Comparison of ENCODE assay signal across 26 cellular contexts in genomic region chr5:120555345-120555744, GRCh38.
"Had no signal": no experiment of that assay in that cellular context is flagged by ENCODE, and none has a peak within 500 bp of the region (broad histone marks: within the 10 kb centered on the region; RNA-seq: fewer than 3 reads in every experiment).

No MANE protein-coding gene starts in this region.

- FAIRE-seq: endometrium, islet of Langerhans, keratinocyte had no signal

- DNase-seq: colonic mucosa; cortex of kidney; effector CD8-positive, alpha-beta T cell; effector memory CD8-positive, alpha-beta T cell; endodermal cell; esophagus squamous epithelium; foreskin fibroblast; foreskin melanocyte; gastrocnemius medialis; glutamatergic neuron; head of caudate nucleus; heart right ventricle; hippocampal formation; left cardiac atrium; left lung; left ventricle myocardium superior; lower lobe of right lung; mesenchymal stem cell; naive thymus-derived CD4-positive, alpha-beta T cell had no signal

- H3K27ac ChIP-seq: colonic mucosa, epithelial cell of prostate, esophagus squamous epithelium, gastrocnemius medialis, heart right ventricle, left lung, lower lobe of right lung had no signal

- H3K36me3 ChIP-seq: colonic mucosa, esophagus squamous epithelium, gastrocnemius medialis, heart right ventricle, left lung, lower lobe of right lung had no signal

- H3K36me3 Mint-ChIP-seq: mesothelial cell of epicardium; naive thymus-derived CD4-positive, alpha-beta T cell had no signal

- H3K4me1 Mint-ChIP-seq: endodermal cell; mesothelial cell of epicardium; naive thymus-derived CD4-positive, alpha-beta T cell had no signal

- H3K4me1 ChIP-seq: colonic mucosa, esophagus squamous epithelium, gastrocnemius medialis, heart right ventricle, left lung, lower lobe of right lung had no signal

- ATAC-seq: effector memory CD8-positive, alpha-beta T cell; esophagus mucosa; gastrocnemius medialis; heart right ventricle; left cardiac atrium; left lung; left ventricle myocardium superior; lower lobe of right lung; naive thymus-derived CD4-positive, alpha-beta T cell had no signal

- H3K9me3 Mint-ChIP-seq: dendritic cell treated with granulocyte-macrophage colony-stimulating factor and Interleukin-4, amounts not matched to agents 40 ng/mL and 50 ng/mL, for 4 days; endodermal cell had no signal

- H3K4me3 ChIP-seq: colonic mucosa, esophagus squamous epithelium, gastrocnemius medialis, heart right ventricle, left lung, lower lobe of right lung had no signal

- H3K4me3 Mint-ChIP-seq: dendritic cell treated with granulocyte-macrophage colony-stimulating factor and Interleukin-4, amounts not matched to agents 40 ng/mL and 50 ng/mL, for 4 days; effector memory CD8-positive, alpha-beta T cell; endodermal cell; mesothelial cell of epicardium; naive thymus-derived CD4-positive, alpha-beta T cell had no signal

- H3K27ac Mint-ChIP-seq: dendritic cell treated with granulocyte-macrophage colony-stimulating factor and Interleukin-4, amounts not matched to agents 40 ng/mL and 50 ng/mL, for 4 days; effector memory CD8-positive, alpha-beta T cell; endodermal cell; mesothelial cell of epicardium; naive thymus-derived CD4-positive, alpha-beta T cell had no signal

- H3K9me3 ChIP-seq: colonic mucosa, esophagus squamous epithelium, gastrocnemius medialis, lower lobe of right lung had no signal

- H3K27me3 ChIP-seq: colonic mucosa, esophagus squamous epithelium, gastrocnemius medialis, heart right ventricle, left lung had no signal
